In the genomic region with DNA sequence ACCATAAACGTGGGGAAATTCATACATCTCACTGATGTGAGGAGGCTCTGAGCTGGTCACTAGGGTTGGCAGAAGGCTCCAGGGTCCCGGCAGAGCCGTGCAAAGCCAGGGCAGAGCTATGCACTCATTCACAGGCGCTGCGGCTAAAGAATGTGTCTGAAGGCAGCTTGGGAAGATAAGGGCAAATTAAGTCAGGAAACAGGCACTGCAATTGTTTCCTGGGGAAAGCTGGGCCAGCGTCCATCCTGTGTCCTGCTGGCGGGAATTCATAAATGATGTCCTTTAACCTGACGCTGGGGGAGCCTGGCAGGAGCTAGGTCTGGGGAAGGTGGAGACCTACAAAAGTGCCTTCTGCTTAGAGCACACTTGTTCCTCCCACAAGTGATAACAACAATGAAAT, we compare ENCODE assay signal across 32 cellular contexts. TPM values are rescaled to one million over a fixed set of nuclear protein-coding genes. Genes with fewer than 3 reads are reported as not detected.
DNase-seq lines count a peak whose midpoint lies in the region; ATAC-seq, FAIRE-seq and TF ChIP-seq lines count a peak whose summit lies in the region.
"Had no signal": no experiment of that assay in that cellular context is flagged by ENCODE, and none has a peak within 500 bp of the region (broad histone marks: within the 10 kb centered on the region; RNA-seq: fewer than 3 reads in every experiment).

No MANE protein-coding gene starts in this region.

- CTCF ChIA-PET in endothelial cell of umbilical vein (lab: Charles Lee) = interaction anchor here (0.8 to 3.3 kb wide), 13 partner anchors 9 to 155 kb away, joined by 3 to 20 read pairs (median 4); a partner anchor contains a TSS

- no peaks in the 10 kb centered on the region for H3K79me2 ChIP-seq in endothelial cell of umbilical vein (ENCODE audit: control insufficient read depth, insufficient read depth, low read length)

- TF ChIP-seq CTCF in endothelial cell of umbilical vein (IDR thresholded peaks at IDR 0.05; ENCODE audit: extremely low read depth in 1 of 2, insufficient read depth in 1 of 2, low read depth in 1 of 2, low read length in 2 of 2) = peak in 1 of 2 donors; percentile 32
- no peak for TF ChIP-seq CTCF in nephron (IDR thresholded peaks at IDR 0.05; ENCODE audit: unreplicated experiment in 3 of 3)

- no peak overlapping the region for H3K4me2 ChIP-seq in endothelial cell of umbilical vein (ENCODE audit: insufficient read depth, low read length)
- H3K4me2 ChIP-seq: A549, PC-9 had no signal

- dilution Hi-C loops in endothelial cell of umbilical vein (cut with MboI; ENCODE audit: extremely low pct_ligation_motif_present, low sequenced_read_pairs) = no loop called here

- H3K4me3 ChIP-seq in right cardiac atrium (ENCODE audit: low read length) = no peak overlapping the region
- H3K4me3 ChIP-seq in endothelial cell of umbilical vein (replicated peaks in 1 of 3; ENCODE audit: insufficient read depth in 1 of 3, low read depth in 1 of 3, low read length in 3 of 3) = no peak overlapping the region
- H3K4me3 ChIP-seq: A549, breast epithelium, coronary artery, esophagus squamous epithelium, gastrocnemius medialis, lower lobe of right lung, PC-9, vagina had no signal

- POLR2A ChIA-PET in endothelial cell of umbilical vein (lab: Charles Lee) = interaction anchor here (1.3 kb wide), 1 partner anchor 85 kb away, joined by 4 read pairs; no protein-coding TSS in a partner anchor

- H3K4me1 ChIP-seq in right cardiac atrium (ENCODE audit: control insufficient read depth, insufficient read depth, low read length) (peaks cover 5% of the 10 kb centered on the region), endothelial cell of umbilical vein (ENCODE audit: control insufficient read depth, extremely low read depth, insufficient read depth, low read length) (peaks cover 8% of the 10 kb centered on the region)
- H3K4me1 ChIP-seq: A549, breast epithelium, esophagus squamous epithelium, lower lobe of right lung had no signal

- BruUV-seq in endothelial cell of umbilical vein (replicated peaks; lab: Mats Ljungman, UMichigan) = no TSS peak

- H2AFZ ChIP-seq in endothelial cell of umbilical vein (ENCODE audit: low read depth, low read length) = no peak overlapping the region
- H2AFZ ChIP-seq: PC-9 had no signal

- peak overlapping the region; percentile 45 to 47 (median 45) for H3K27ac Mint-ChIP-seq in nephron
- H3K27ac Mint-ChIP-seq: activated CD8-positive, alpha-beta memory T cell treated with anti-CD3 and anti-CD28 coated beads, Interleukin-2, amount 10 ng/mL, durations not matched to agents 7 days and 5 days; activated T-cell treated with anti-CD3 and anti-CD28 coated beads, Interleukin-2, amount 50 U/mL, for 72 hours; CD4-positive, alpha-beta memory T cell; IgD-negative memory B cell; stimulated activated naive B cell treated with anti-CD40 and anti-IgM and Interleukin-4, amounts not matched to agents 10 μg/mL and 1 μg/mL and 100 μg/mL, for 72 hours; WTC11 had no signal

- 7% methylated on average over 8 of the region's 8 CpGs for WGBS in right cardiac atrium

- DNase-seq in right cardiac atrium = peak in 2 of 3 donors; percentile 62 to 74
- DNase-seq in Right ventricle myocardium inferior (ENCODE audit: missing footprints) = no peak
- DNase-seq in endothelial cell of umbilical vein (ENCODE audit: low read depth, low spot score) = peak; percentile 87
- DNase-seq in NCI-H446 (lab: John Stamatoyannopoulos, UW) = no peak
- DNase-seq in NCI-H345 (lab: John Stamatoyannopoulos, UW) = no peak
- DNase-seq: activated CD8-positive, alpha-beta memory T cell treated with anti-CD3 and anti-CD28 coated beads, Interleukin-2, amount 10 ng/mL, durations not matched to agents 7 days and 5 days; activated naive CD4-positive, alpha-beta T cell treated with Interleukin-2 at 50 U/mL for 16 hours; activated T-cell treated with anti-CD3 and anti-CD28 coated beads, Interleukin-2, amount 50 U/mL, for 72 hours; CD4-positive, alpha-beta memory T cell; DMS 273 treated with DMSO at 0.1 percent for 48 hours; esophagus squamous epithelium; gastrocnemius medialis; lower lobe of right lung; NCI-H1694; NCI-H510A treated with DMSO at 0.1 percent for 48 hours; NK-92 treated with Interleukin-12 subunit alpha and Interleukin-12 subunit beta, amount 100 ng/mL, for 24 hours; PC-9; SHP77 treated with DMSO at 0.1 percent for 48 hours; stimulated activated CD4-positive, alpha-beta T cell treated with anti-CD3 and anti-CD28 coated beads, Interleukin-15, amount 100 ng/mL, for 24 hours; stimulated activated naive B cell treated with anti-CD40 and anti-IgM and Interleukin-4, amounts not matched to agents 10 μg/mL and 1 μg/mL and 100 μg/mL, for 72 hours; T1000 had no signal

- no peak overlapping the region for H3K4me3 Mint-ChIP-seq in nephron
- H3K4me3 Mint-ChIP-seq: activated CD8-positive, alpha-beta memory T cell treated with anti-CD3 and anti-CD28 coated beads, Interleukin-2, amount 10 ng/mL, durations not matched to agents 7 days and 5 days; activated T-cell treated with anti-CD3 and anti-CD28 coated beads, Interleukin-2, amount 50 U/mL, for 72 hours; CD4-positive, alpha-beta memory T cell; stimulated activated naive B cell treated with anti-CD40 and anti-IgM and Interleukin-4, amounts not matched to agents 10 μg/mL and 1 μg/mL and 100 μg/mL, for 72 hours; WTC11 had no signal

- peak; percentile 72 for FAIRE-seq in endothelial cell of umbilical vein (lab: Jason Lieb, UNC)
- FAIRE-seq: A549, H1, islet of Langerhans had no signal

- H3K27me3 ChIP-seq in right cardiac atrium (ENCODE audit: control insufficient read depth, insufficient read depth) (no peaks in the 10 kb centered on the region), endothelial cell of umbilical vein (ENCODE audit: control insufficient read depth in 2 of 2, insufficient read depth in 2 of 2, low read length in 2 of 2) (peaks cover 4 to 8% of the 10 kb centered on the region in 2 experiments)
- H3K27me3 ChIP-seq: gastrocnemius medialis, vagina had no signal

- no peaks in the 10 kb centered on the region for H3K9me3 ChIP-seq in right cardiac atrium (ENCODE audit: control insufficient read depth, low read length)
- no peaks in the 10 kb centered on the region for H3K9me3 ChIP-seq in endothelial cell of umbilical vein (replicated peaks; ENCODE audit: control insufficient read depth, insufficient read depth, low read length)
- H3K9me3 ChIP-seq: esophagus squamous epithelium, gastrocnemius medialis, lower lobe of right lung, vagina had no signal

- H4K20me1 ChIP-seq in endothelial cell of umbilical vein (replicated peaks; ENCODE audit: control insufficient read depth, extremely low read depth, insufficient read depth, low read length) = no peaks in the 10 kb centered on the region

- H3K27ac ChIP-seq in right cardiac atrium (ENCODE audit: low read length) = no peak overlapping the region
- H3K27ac ChIP-seq in endothelial cell of umbilical vein (ENCODE audit: insufficient read depth, low read depth, low read length) = no peak overlapping the region
- H3K27ac ChIP-seq: A549, breast epithelium, coronary artery, esophagus squamous epithelium, gastrocnemius medialis, lower lobe of right lung, PC-9, vagina had no signal

- intact Hi-C loops in right cardiac atrium (cut with DNase I) (no loop called here), Right ventricle myocardium inferior (cut with DNase I) (no loop called here), endothelial cell of umbilical vein (cut with micrococcal nuclease) (no loop called here)

- peaks cover 56% of the 10 kb centered on the region for H3K4me1 Mint-ChIP-seq in nephron
- H3K4me1 Mint-ChIP-seq: activated CD8-positive, alpha-beta memory T cell treated with anti-CD3 and anti-CD28 coated beads, Interleukin-2, amount 10 ng/mL, durations not matched to agents 7 days and 5 days; CD4-positive, alpha-beta memory T cell; IgD-negative memory B cell had no signal

- H3K9ac ChIP-seq in endothelial cell of umbilical vein (replicated peaks; ENCODE audit: extremely low read depth, insufficient read depth, low read length) = no peak overlapping the region

- TF ChIP-seq POLR2A in endothelial cell of umbilical vein (IDR thresholded peaks at IDR 0.05; ENCODE audit: low read depth, low read length) = peak; percentile 40

- no peaks in the 10 kb centered on the region for H3K36me3 ChIP-seq in endothelial cell of umbilical vein (ENCODE audit: control insufficient read depth in 2 of 2, extremely low read depth in 1 of 2, insufficient read depth in 2 of 2, low read length in 2 of 2)
- H3K36me3 ChIP-seq: breast epithelium, esophagus squamous epithelium, lower lobe of right lung, vagina had no signal

- peaks cover 33% of the 10 kb centered on the region for H3K36me3 Mint-ChIP-seq in nephron (ENCODE audit: low read depth)
- H3K36me3 Mint-ChIP-seq: activated CD8-positive, alpha-beta memory T cell treated with anti-CD3 and anti-CD28 coated beads, Interleukin-2, amount 10 ng/mL, durations not matched to agents 7 days and 5 days; stimulated activated naive B cell treated with anti-CD40 and anti-IgM and Interleukin-4, amounts not matched to agents 10 μg/mL and 1 μg/mL and 100 μg/mL, for 72 hours had no signal

- H3K9me1 ChIP-seq in endothelial cell of umbilical vein (replicated peaks; ENCODE audit: control insufficient read depth, extremely low read depth, insufficient read depth, low read length) = no peaks in the 10 kb centered on the region

- peaks cover 2% of the 10 kb centered on the region for H3K9me3 Mint-ChIP-seq in nephron
- H3K9me3 Mint-ChIP-seq: activated T-cell treated with anti-CD3 and anti-CD28 coated beads, Interleukin-2, amount 50 U/mL, for 72 hours had no signal

- ATAC-seq in right cardiac atrium (peak; percentile 81 to 90), Right ventricle myocardium inferior (no peak), HG02759 (IDR thresholded peaks at IDR 0.05; ENCODE audit: unreplicated experiment) (no peak)
- ATAC-seq in activated CD4-positive, CD25-positive, alpha-beta regulatory T cell treated with anti-CD3 and anti-CD28 coated beads, Interleukin-2, amount 50 U/mL, for 24 hours = no peak
- ATAC-seq: A549; activated CD8-positive, alpha-beta memory T cell treated with anti-CD3 and anti-CD28 coated beads, Interleukin-2, amount 10 ng/mL, durations not matched to agents 7 days and 5 days; activated T-cell treated with anti-CD3 and anti-CD28 coated beads, Interleukin-2, amount 50 U/mL, for 72 hours; gastrocnemius medialis; lower lobe of right lung; stimulated activated naive B cell treated with anti-CD40 and anti-IgM and Interleukin-4, amounts not matched to agents 10 μg/mL and 1 μg/mL and 100 μg/mL, for 72 hours; WTC11 had no signal

- peaks cover 9% of the 10 kb centered on the region for H3K27me3 Mint-ChIP-seq in nephron (ENCODE audit: low read depth)

RNA-seq across cellular contexts. Expression of a gene that starts 27.6 kb away (rescaled TPM):
- 10 to 100 TPM; 12.5 to 20.2 (median 18.8) TPM for total RNA-seq in right cardiac atrium
- 8.1 TPM for polyA plus RNA-seq in right cardiac atrium
- 9.1 TPM for total RNA-seq in Right ventricle myocardium inferior
- 0.11 and 0.14 TPM in 2 replicates for total RNA-seq in endothelial cell of umbilical vein
- polyA plus RNA-seq in endothelial cell of umbilical vein = 0.89 and 0.91 TPM in 2 replicates
- 0.77 and 1.1 TPM in 2 replicates for polyA plus RNA-seq in endothelial cell of umbilical vein (2011; cell fraction: cytosol; rRNA removed)
- polyA plus RNA-seq in endothelial cell of umbilical vein (2011; cell fraction: nucleus; rRNA removed) = 1.4 and 2.9 TPM in 2 replicates
- polyA plus RNA-seq in endothelial cell of umbilical vein (2012) = 0.15 TPM in 1 of 2 replicates, not detected in the other
- 1.1 and 1.4 TPM in 2 replicates for polyA minus RNA-seq in endothelial cell of umbilical vein
- not detected for polyA minus RNA-seq in endothelial cell of umbilical vein (2011; cell fraction: cytosol; rRNA and poly(A)+ RNA removed)
- 1.0 and 3.6 TPM in 2 replicates for polyA minus RNA-seq in endothelial cell of umbilical vein (2011; cell fraction: nucleus; rRNA and poly(A)+ RNA removed)
- total RNA-seq: activated CD8-positive, alpha-beta memory T cell treated with anti-CD3 and anti-CD28 coated beads, Interleukin-2, amount 10 ng/mL, durations not matched to agents 7 days and 5 days; activated T-cell treated with anti-CD3 and anti-CD28 coated beads, Interleukin-2, amount 50 U/mL, for 72 hours; CD4-positive, alpha-beta memory T cell; PC-9 had no signal
- polyA plus RNA-seq: A549; CD4-positive, alpha-beta memory T cell; IgD-negative memory B cell had no signal

Comparison
In these comparisons a context has a peak if more than half of its experiments do, and no peak if none do; other contexts are left out.
1. ATAC-seq: peak in right cardiac atrium (2 of 2); none in Right ventricle myocardium inferior (single experiment), HG02759 (single experiment) and activated CD4-positive, CD25-positive, alpha-beta regulatory T cell treated with anti-CD3 and anti-CD28 coated beads, Interleukin-2, amount 50 U/mL, for 24 hours (0 of 2).
2. DNase-seq: peak in right cardiac atrium (2 of 3) and endothelial cell of umbilical vein (single experiment); none in Right ventricle myocardium inferior (single experiment), NCI-H446 (0 of 2) and NCI-H345 (single experiment).